1 cellular context compared by ENCODE assay signal in the genomic region with DNA sequence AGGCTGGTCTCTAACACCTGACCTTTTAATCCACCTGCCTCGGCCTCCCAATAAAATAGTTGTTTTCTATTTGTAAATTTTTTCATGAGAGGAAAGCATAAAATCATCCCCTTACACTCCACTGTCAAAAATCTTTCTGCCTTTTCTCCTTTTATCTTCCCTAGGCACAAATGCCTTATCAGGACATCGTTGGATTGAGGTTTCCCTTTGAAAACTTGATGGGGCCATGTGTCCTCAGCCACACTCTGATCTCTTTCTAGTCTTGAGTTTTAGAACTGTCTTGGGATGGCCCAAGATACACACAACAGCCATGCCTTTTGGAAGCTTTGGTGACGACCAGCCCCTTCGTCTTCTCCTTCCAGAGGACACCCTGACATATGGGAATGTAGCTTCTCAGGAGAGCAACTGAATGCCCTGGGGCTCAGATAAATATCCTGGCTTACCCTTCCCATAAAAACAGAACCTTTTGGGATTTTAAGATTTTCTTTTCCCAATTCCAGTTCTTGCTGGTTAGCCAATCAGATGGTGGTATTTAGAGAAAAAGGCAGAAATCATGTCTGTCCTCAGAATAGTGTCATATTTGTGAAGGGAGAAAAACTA.
TF ChIP-seq lines count a peak whose summit lies in the region.

No MANE protein-coding gene starts in this region.

TF ChIP-seq in K562, 482 proteins besides CTCF, POLR2A, EP300 and RAD21 (continued from another document and continues in another):
- no peak for TF ChIP-seq GTF3C2 (IDR thresholded peaks at IDR 0.05; ENCODE audit: borderline replicate concordance, extremely low read depth, insufficient read length)
- 0 out of 2 replicates have a peak, but pooled peaks have one; percentile 36 for TF ChIP-seq ZNF644 (tag; IDR thresholded peaks at IDR 0.05; ENCODE audit: low read depth)
- no peak for TF ChIP-seq C11orf30 (IDR thresholded peaks at IDR 0.05; ENCODE audit: low read depth)
- TF ChIP-seq CEBPB (tag; IDR thresholded peaks at IDR 0.05): no peak
- no peak for TF ChIP-seq MAFG (tag; conservative IDR thresholded peaks at IDR 0.05)
- no peak for TF ChIP-seq E2F8 (IDR thresholded peaks at IDR 0.05; ENCODE audit: low read depth, partially characterized antibody)
- no peak for TF ChIP-seq SAFB2 (IDR thresholded peaks at IDR 0.05; ENCODE audit: borderline replicate concordance, low read depth, low read length, severe bottlenecking)
- TF ChIP-seq, protein P1, sequence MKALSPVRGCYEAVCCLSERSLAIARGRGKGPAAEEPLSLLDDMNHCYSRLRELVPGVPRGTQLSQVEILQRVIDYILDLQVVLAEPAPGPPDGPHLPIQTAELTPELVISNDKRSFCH (CRISPR knock-in tag; IDR thresholded peaks at IDR 0.05): no peak
- TF ChIP-seq, protein P1 (tag; IDR thresholded peaks at IDR 0.05): no peak
- no peak for TF ChIP-seq ZNF274 (IDR thresholded peaks at IDR 0.05; ENCODE audit: borderline replicate concordance, low read depth, low read length)
- peak in 1 of 2 experiments; percentile 38; a peak in 1 of 4 replicates for TF ChIP-seq MNT (conservative IDR thresholded peaks at IDR 0.05)
- no peak for TF ChIP-seq TEAD1 (CRISPR knock-in tag; IDR thresholded peaks at IDR 0.05)
- TF ChIP-seq ZEB2 (IDR thresholded peaks at IDR 0.05): no peak
- TF ChIP-seq NFRKB (IDR thresholded peaks at IDR 0.05; ENCODE audit: low read depth): no peak
- TF ChIP-seq TCF3 (CRISPR knock-in tag; IDR thresholded peaks at IDR 0.05): peak; percentile 63; the same call in 1 of the 2 replicates
- peak; percentile 73 for TF ChIP-seq CBFA2T3 (IDR thresholded peaks at IDR 0.05)
- no peak for TF ChIP-seq ATF7 (IDR thresholded peaks at IDR 0.05)
- TF ChIP-seq CAMTA2 (CRISPR knock-in tag; conservative IDR thresholded peaks at IDR 0.05): no peak
- TF ChIP-seq GABPA (tag; conservative IDR thresholded peaks at IDR 0.05; ENCODE audit: low read depth): no peak
- TF ChIP-seq FOXO4 (CRISPR knock-in tag; IDR thresholded peaks at IDR 0.05): no peak
- no peak for TF ChIP-seq ZKSCAN1 (IDR thresholded peaks at IDR 0.05; ENCODE audit: low read depth, low read length)
- TF ChIP-seq IRF1 (CRISPR knock-in tag; IDR thresholded peaks at IDR 0.05; ENCODE audit: borderline replicate concordance): no peak
- peak; percentile 52; the same call in 1 of the 2 replicates for TF ChIP-seq TAL1 (IDR thresholded peaks at IDR 0.05)
- no peak for TF ChIP-seq ZNF143 (CRISPR knock-in tag; IDR thresholded peaks at IDR 0.05)
- no peak for TF ChIP-seq SETDB1 (IDR thresholded peaks at IDR 0.05; ENCODE audit: low read length)
- TF ChIP-seq, protein P2, sequence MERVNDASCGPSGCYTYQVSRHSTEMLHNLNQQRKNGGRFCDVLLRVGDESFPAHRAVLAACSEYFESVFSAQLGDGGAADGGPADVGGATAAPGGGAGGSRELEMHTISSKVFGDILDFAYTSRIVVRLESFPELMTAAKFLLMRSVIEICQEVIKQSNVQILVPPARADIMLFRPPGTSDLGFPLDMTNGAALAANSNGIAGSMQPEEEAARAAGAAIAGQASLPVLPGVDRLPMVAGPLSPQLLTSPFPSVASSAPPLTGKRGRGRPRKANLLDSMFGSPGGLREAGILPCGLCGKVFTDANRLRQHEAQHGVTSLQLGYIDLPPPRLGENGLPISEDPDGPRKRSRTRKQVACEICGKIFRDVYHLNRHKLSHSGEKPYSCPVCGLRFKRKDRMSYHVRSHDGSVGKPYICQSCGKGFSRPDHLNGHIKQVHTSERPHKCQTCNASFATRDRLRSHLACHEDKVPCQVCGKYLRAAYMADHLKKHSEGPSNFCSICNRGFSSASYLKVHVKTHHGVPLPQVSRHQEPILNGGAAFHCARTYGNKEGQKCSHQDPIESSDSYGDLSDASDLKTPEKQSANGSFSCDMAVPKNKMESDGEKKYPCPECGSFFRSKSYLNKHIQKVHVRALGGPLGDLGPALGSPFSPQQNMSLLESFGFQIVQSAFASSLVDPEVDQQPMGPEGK (CRISPR knock-in tag; IDR thresholded peaks at IDR 0.05; ENCODE audit: borderline replicate concordance): no peak
- TF ChIP-seq MCM2 (IDR thresholded peaks at IDR 0.05; ENCODE audit: low read depth): no peak
- TF ChIP-seq, protein P3, sequence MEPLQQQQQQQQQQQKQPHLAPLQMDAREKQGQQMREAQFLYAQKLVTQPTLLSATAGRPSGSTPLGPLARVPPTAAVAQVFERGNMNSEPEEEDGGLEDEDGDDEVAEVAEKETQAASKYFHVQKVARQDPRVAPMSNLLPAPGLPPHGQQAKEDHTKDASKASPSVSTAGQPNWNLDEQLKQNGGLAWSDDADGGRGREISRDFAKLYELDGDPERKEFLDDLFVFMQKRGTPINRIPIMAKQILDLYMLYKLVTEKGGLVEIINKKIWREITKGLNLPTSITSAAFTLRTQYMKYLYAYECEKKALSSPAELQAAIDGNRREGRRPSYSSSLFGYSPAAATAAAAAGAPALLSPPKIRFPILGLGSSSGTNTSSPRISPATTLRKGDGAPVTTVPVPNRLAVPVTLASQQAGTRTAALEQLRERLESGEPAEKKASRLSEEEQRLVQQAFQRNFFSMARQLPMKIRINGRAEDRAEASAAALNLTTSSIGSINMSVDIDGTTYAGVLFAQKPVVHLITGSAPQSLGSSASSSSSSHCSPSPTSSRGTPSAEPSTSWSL (CRISPR knock-in tag; IDR thresholded peaks at IDR 0.05; ENCODE audit: borderline replicate concordance): no peak
- TF ChIP-seq, protein P4, sequence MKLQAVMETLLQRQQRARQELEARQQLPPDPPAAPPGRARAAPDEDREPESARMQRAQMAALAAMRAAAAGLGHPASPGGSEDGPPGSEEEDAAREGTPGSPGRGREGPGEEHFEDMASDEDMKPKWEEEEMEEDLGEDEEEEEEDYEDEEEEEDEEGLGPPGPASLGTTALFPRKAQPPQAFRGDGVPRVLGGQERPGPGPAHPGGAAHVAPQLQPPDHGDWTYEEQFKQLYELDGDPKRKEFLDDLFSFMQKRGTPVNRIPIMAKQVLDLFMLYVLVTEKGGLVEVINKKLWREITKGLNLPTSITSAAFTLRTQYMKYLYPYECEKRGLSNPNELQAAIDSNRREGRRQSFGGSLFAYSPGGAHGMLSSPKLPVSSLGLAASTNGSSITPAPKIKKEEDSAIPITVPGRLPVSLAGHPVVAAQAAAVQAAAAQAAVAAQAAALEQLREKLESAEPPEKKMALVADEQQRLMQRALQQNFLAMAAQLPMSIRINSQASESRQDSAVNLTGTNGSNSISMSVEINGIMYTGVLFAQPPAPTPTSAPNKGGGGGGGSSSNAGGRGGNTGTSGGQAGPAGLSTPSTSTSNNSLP (IDR thresholded peaks at IDR 0.05; ENCODE audit: borderline replicate concordance, low read depth, low read length): 0 out of 2 replicates have a peak, but pooled peaks have one; percentile 31
- no peak for TF ChIP-seq ZNF133 (CRISPR knock-in tag; IDR thresholded peaks at IDR 0.05)
- TF ChIP-seq, protein P5, sequence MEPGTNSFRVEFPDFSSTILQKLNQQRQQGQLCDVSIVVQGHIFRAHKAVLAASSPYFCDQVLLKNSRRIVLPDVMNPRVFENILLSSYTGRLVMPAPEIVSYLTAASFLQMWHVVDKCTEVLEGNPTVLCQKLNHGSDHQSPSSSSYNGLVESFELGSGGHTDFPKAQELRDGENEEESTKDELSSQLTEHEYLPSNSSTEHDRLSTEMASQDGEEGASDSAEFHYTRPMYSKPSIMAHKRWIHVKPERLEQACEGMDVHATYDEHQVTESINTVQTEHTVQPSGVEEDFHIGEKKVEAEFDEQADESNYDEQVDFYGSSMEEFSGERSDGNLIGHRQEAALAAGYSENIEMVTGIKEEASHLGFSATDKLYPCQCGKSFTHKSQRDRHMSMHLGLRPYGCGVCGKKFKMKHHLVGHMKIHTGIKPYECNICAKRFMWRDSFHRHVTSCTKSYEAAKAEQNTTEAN (CRISPR knock-in tag; IDR thresholded peaks at IDR 0.05): no peak
- TF ChIP-seq L3MBTL2 (IDR thresholded peaks at IDR 0.05): peak; percentile 88
- no peak for TF ChIP-seq POLR2G (IDR thresholded peaks at IDR 0.05; ENCODE audit: low read depth, low read length)
- no peak for TF ChIP-seq ETS2 (tag; IDR thresholded peaks at IDR 0.05; ENCODE audit: borderline replicate concordance, poor library complexity, severe bottlenecking)
- TF ChIP-seq HMBOX1 (IDR thresholded peaks at IDR 0.05): no peak
- TF ChIP-seq MYBL2 (IDR thresholded peaks at IDR 0.05; ENCODE audit: low read depth): no peak; the same call in 1 of the 2 replicates
- no peak for TF ChIP-seq MYBL2 (CRISPR knock-in tag; IDR thresholded peaks at IDR 0.05; ENCODE audit: borderline replicate concordance)
- no peak for TF ChIP-seq RBFOX2 (IDR thresholded peaks at IDR 0.05; ENCODE audit: low read depth, low read length)
- no peak for TF ChIP-seq FOXJ3 (CRISPR knock-in tag; IDR thresholded peaks at IDR 0.05)
- TF ChIP-seq RCOR1 (IDR thresholded peaks at IDR 0.05; ENCODE audit: borderline replicate concordance in 1 of 2, low read depth in 2 of 2, low read length in 2 of 2): peak in 1 of 2 experiments; percentile 85; a peak in 2 of 4 replicates
- TF ChIP-seq PRMT5 (CRISPR knock-in tag; IDR thresholded peaks at IDR 0.05): no peak
- no peak for TF ChIP-seq SUPT5H (IDR thresholded peaks at IDR 0.05)
- TF ChIP-seq ARHGAP35 (IDR thresholded peaks at IDR 0.05; ENCODE audit: partially characterized antibody): no peak
- TF ChIP-seq TSC22D4 (tag; IDR thresholded peaks at IDR 0.05): no peak
